In genomic region chr21:35400233-35400939, GRCh38 we compare ENCODE assay signal across 8 cellular contexts.
DNase-seq lines count a peak whose midpoint lies in the region; ATAC-seq and TF ChIP-seq lines count a peak whose summit lies in the region.

No MANE protein-coding gene starts in this region.

- DNase-seq in DMS79 (lab: John Stamatoyannopoulos, UW) (peak; percentile 50), NCI-H774 (lab: John Stamatoyannopoulos, UW) (peak; percentile 53), activated T-cell treated with anti-CD3 and anti-CD28 coated beads for 24 hours (ENCODE audit: low read depth) (peak; percentile 38), fibroblast of pulmonary artery (ENCODE audit: low read depth) (peak; percentile 82), ovary (no peak)

- no peak for TF ChIP-seq EP300 in ovary (IDR thresholded peaks at IDR 0.05)

- no peaks in the 10 kb centered on the region for H3K9me3 ChIP-seq in ovary

- intact Hi-C loops in ovary (cut with DNase I): loop anchor here in 1 of 4 donors (5.0 to 10.0 kb wide), 2 partner anchors 513 to 656 kb away; no protein-coding TSS in a partner anchor

- 32 to 39% (median 38%) methylated on average over 8 of the region's 8 CpGs for WGBS in ovary, 3 donors

- no peak for TF ChIP-seq POLR2A in ovary (IDR thresholded peaks at IDR 0.05)

- no peaks in the 10 kb centered on the region for H3K4me1 ChIP-seq in ovary (ENCODE audit: insufficient read depth)

- H3K4me3 ChIP-seq in fibroblast of pulmonary artery (replicated peaks; ENCODE audit: low read depth, low read length): no peak overlapping the region
- H3K4me3 ChIP-seq in ovary: no peak overlapping the region

- ATAC-seq in HG03565 (IDR thresholded peaks at IDR 0.05; ENCODE audit: unreplicated experiment) (peak; percentile 40), HG02798 (IDR thresholded peaks at IDR 0.05; ENCODE audit: poor library complexity, unreplicated experiment) (no peak), GM18873 (IDR thresholded peaks at IDR 0.05; ENCODE audit: low FRiP score, unreplicated experiment) (no peak)

- no peaks in the 10 kb centered on the region for H3K36me3 ChIP-seq in ovary

- no peak overlapping the region for H3K27ac ChIP-seq in ovary

- TF ChIP-seq CTCF in fibroblast of pulmonary artery (IDR thresholded peaks at IDR 0.05; ENCODE audit: low read length, missing control alignments): peak; percentile 50
- peak in 2 of 3 donors; percentile 26 to 29 for TF ChIP-seq CTCF in ovary (IDR thresholded peaks at IDR 0.05)

- H3K27me3 ChIP-seq in ovary: no peaks in the 10 kb centered on the region

Comparison
In these comparisons a context has a peak if more than half of its experiments do, and no peak if none do; other contexts are left out.
1. DNase-seq: peak in DMS79 (single experiment), NCI-H774 (single experiment), activated T-cell treated with anti-CD3 and anti-CD28 coated beads for 24 hours (single experiment) and fibroblast of pulmonary artery (single experiment); none in ovary (0 of 5).